1 cellular context compared by ENCODE assay signal in the genomic region with DNA sequence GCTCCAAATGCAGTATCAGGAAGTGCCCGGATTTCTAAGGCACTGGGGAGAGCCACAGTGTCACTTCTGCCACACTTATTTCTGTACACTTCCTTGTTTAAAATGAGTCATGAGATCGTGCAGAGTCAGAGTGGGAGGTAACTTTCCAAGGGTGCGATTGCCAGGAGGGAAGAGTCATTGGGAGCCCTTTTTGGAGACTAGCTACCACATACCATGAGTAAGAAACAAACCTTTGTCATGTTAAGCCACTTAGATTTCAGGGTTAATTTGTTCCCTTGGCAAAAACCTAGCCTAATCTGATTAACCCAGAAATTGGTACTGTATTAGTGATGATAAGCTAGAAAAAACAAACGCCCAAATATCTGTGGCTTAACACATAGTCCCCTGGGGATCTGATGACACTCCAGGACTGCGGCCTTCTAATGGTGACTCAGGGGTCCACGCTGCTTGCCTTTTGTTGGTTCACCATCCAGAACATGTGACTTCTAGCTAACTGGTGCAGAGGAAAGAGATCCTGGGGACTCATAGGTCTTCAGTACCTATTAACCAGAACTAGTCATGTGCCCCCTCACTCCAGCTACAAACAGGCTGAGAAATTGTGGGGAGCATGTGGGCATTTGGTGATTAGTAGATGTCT.
TF ChIP-seq lines count a peak whose summit lies in the region.

No MANE protein-coding gene starts in this region.

TF ChIP-seq in HepG2, 621 proteins besides CTCF, POLR2A, EP300 and RAD21 (continued from another document):
- TF ChIP-seq ZNF513 (CRISPR knock-in tag; conservative IDR thresholded peaks at IDR 0.05): no peak
